8 cellular contexts compared by ENCODE assay signal in genomic region chr1:153945131-153945794, GRCh38. TPM values are rescaled to one million over a fixed set of nuclear protein-coding genes. Genes with fewer than 3 reads are reported as not detected.
DNase-seq lines count a peak whose midpoint lies in the region; ATAC-seq and TF ChIP-seq lines count a peak whose summit lies in the region.

No MANE protein-coding gene starts in this region.

- H3K4me1 ChIP-seq in HUES6 (ENCODE audit: control insufficient read depth, insufficient read depth, low read length) (0 out of 2 replicates have a peak, but pooled peaks cover 9% of the 10 kb centered on the region), right lobe of liver (peaks cover 0 to 34% (median 16%) of the 10 kb centered on the region in 4 donors)

- POLR2A ChIA-PET in activated B cell treated with CpG ODN at 0.5 μM for 24 hours (lab: Charles Lee): interaction anchor here (0.8 to 5.8 kb wide), 40 partner anchors 11 to 1228 kb away, joined by 3 to 234 read pairs (median 8); partner anchors contain the start of genes CHTOP, CREB3L4, CRTC2 and GATAD2B

- ATAC-seq in activated B cell treated with CpG ODN at 0.5 μM for 24 hours (ENCODE audit: low read depth) (peak; percentile 53), right lobe of liver (peak; percentile 5 to 17 (median 8)), HG03280 (IDR thresholded peaks at IDR 0.05; ENCODE audit: unreplicated experiment) (no peak), GM19463 (IDR thresholded peaks at IDR 0.05; ENCODE audit: unreplicated experiment) (no peak)

- intact Hi-C loops in activated B cell treated with CpG ODN at 0.5 μM for 24 hours (cut with micrococcal nuclease) (loop anchor here (1.0 to 5.0 kb wide), 3 partner anchors 22 to 662 kb away; partner anchors contain the start of gene ADAR), right lobe of liver (cut with DNase I) (no loop called here)

- no peaks in the 10 kb centered on the region for H3K9me3 ChIP-seq in HUES6 (ENCODE audit: control insufficient read depth, insufficient read depth, low read depth, low read length)
- H3K9me3 ChIP-seq in right lobe of liver: no peaks in the 10 kb centered on the region

- peak overlapping the region; percentile 79 for H3K4me3 ChIP-seq in GM06990 (replicated peaks; ENCODE audit: low read depth, low read length)
- H3K4me3 ChIP-seq in HUES6 (ENCODE audit: low read depth, low read length): peak overlapping the region; percentile 77
- H3K4me3 ChIP-seq in right lobe of liver: peak overlapping the region; percentile 93 to 99 (median 94)

- H3K27ac ChIP-seq in HUES6 (ENCODE audit: low read depth, low read length) (peak overlapping the region; percentile 34; the same call in 1 of the 2 replicates), right lobe of liver (peak overlapping the region; percentile 97 to 100 (median 100))

- H3K36me3 ChIP-seq in GM06990 (ENCODE audit: control insufficient read depth, insufficient read depth, low read length): peaks cover 34% of the 10 kb centered on the region
- peaks cover 64% of the 10 kb centered on the region for H3K36me3 ChIP-seq in HUES6 (ENCODE audit: control insufficient read depth, insufficient read depth, low read length)
- peaks cover 0 to 15% (median 5%) of the 10 kb centered on the region in 4 donors for H3K36me3 ChIP-seq in right lobe of liver

- H3K27me3 ChIP-seq in GM06990 (replicated peaks; ENCODE audit: control insufficient read depth, insufficient read depth, low read length): no peaks in the 10 kb centered on the region
- H3K27me3 ChIP-seq in HUES6 (ENCODE audit: control insufficient read depth, insufficient read depth, low read length): no peaks in the 10 kb centered on the region
- no peaks in the 10 kb centered on the region for H3K27me3 ChIP-seq in right lobe of liver

- H3K27me3 Mint-ChIP-seq in activated B cell treated with CpG ODN at 0.5 μM for 24 hours: no peaks in the 10 kb centered on the region

- 28% methylated on average over 7 of the region's 12 CpGs for WGBS in right lobe of liver (ENCODE audit: insufficient coverage, low coverage, low lambda C conversion rate, missing lambda C conversion rate)

- peaks cover 79% of the 10 kb centered on the region for H3K36me3 Mint-ChIP-seq in activated B cell treated with CpG ODN at 0.5 μM for 24 hours (ENCODE audit: low read depth)

- H3K4me1 Mint-ChIP-seq in activated B cell treated with CpG ODN at 0.5 μM for 24 hours: peaks cover 64% of the 10 kb centered on the region

- peak overlapping the region; percentile 90 for H3K4me3 Mint-ChIP-seq in activated B cell treated with CpG ODN at 0.5 μM for 24 hours

- CTCF ChIA-PET in activated B cell treated with CpG ODN at 0.5 μM for 24 hours (lab: Charles Lee): interaction anchor here (0.8 to 4.0 kb wide), 17 partner anchors 12 to 148 kb away, joined by 3 to 46 read pairs (median 6); partner anchors contain the start of genes CREB3L4, GATAD2B, JTB and RAB13

- no peak for TF ChIP-seq POLR2A in right lobe of liver (IDR thresholded peaks at IDR 0.05)

- no peak for TF ChIP-seq CTCF in GM06990 (IDR thresholded peaks at IDR 0.05; ENCODE audit: insufficient read depth, low read length, poor library complexity, severe bottlenecking)
- TF ChIP-seq CTCF in activated B cell treated with CpG ODN at 0.5 μM for 24 hours (IDR thresholded peaks at IDR 0.05): no peak
- no peak for TF ChIP-seq CTCF in right lobe of liver (IDR thresholded peaks at IDR 0.05)

- no peaks in the 10 kb centered on the region for H3K9me3 Mint-ChIP-seq in activated B cell treated with CpG ODN at 0.5 μM for 24 hours

- peak overlapping the region; percentile 83 for H3K9ac ChIP-seq in HUES6 (ENCODE audit: low read length)

- H3K27ac Mint-ChIP-seq in activated B cell treated with CpG ODN at 0.5 μM for 24 hours: peak overlapping the region; percentile 96

- peak; percentile 69 for DNase-seq in GM06990 (ENCODE audit: extremely low read depth, insufficient read length)
- DNase-seq in activated B cell treated with CpG ODN at 0.5 μM for 24 hours: peak; percentile 65
- DNase-seq in central memory CD4-positive, alpha-beta T cell: peak; percentile 87
- DNase-seq in right lobe of liver: peak in 2 of 3 donors; percentile 60 to 76
- peak; percentile 62 for DNase-seq in stimulated activated CD8-positive, alpha-beta memory T cell treated with anti-CD3 and anti-CD28 coated beads, Interleukin-12 subunit alpha, Interleukin-12 subunit beta, amount 100 ng/mL, for 1 hour (ENCODE audit: low read depth)

RNA-seq across cellular contexts. Expression of gene DENND4B, which starts 1.3 kb away (rescaled TPM):
- total RNA-seq in activated B cell treated with CpG ODN at 0.5 μM for 24 hours (217 and 257 TPM in 2 replicates), right lobe of liver (10 to 100 TPM; 13.0 to 27.5 (median 20.2) TPM)

RNA-seq across cellular contexts. Expression of gene CRTC2, which starts 13.1 kb away (rescaled TPM):
- 206 and 247 TPM in 2 replicates for total RNA-seq in activated B cell treated with CpG ODN at 0.5 μM for 24 hours
- total RNA-seq in right lobe of liver: 10 to 100 TPM in 4 of 6 experiments, 1 to 10 TPM in 2; 4.8 to 19.5 (median 18.3) TPM

RNA-seq across cellular contexts. Expression of gene SLC39A1, which starts 18.1 kb away (rescaled TPM):
- 51.3 and 56.3 TPM in 2 replicates for total RNA-seq in activated B cell treated with CpG ODN at 0.5 μM for 24 hours
- total RNA-seq in right lobe of liver: 10 to 100 TPM; 33.0 to 63.6 (median 47.7) TPM

RNA-seq across cellular contexts. Expression of gene CREB3L4, which starts 22.4 kb away (rescaled TPM):
- total RNA-seq in activated B cell treated with CpG ODN at 0.5 μM for 24 hours (9.4 and 10.2 TPM in 2 replicates), right lobe of liver (10 to 100 TPM in 1 of 6 experiments, 1 to 10 TPM in 5; 4.9 to 11.1 (median 8.2) TPM)

RNA-seq across cellular contexts. Expression of gene GATAD2B, which starts 22.5 kb away (rescaled TPM):
- total RNA-seq in activated B cell treated with CpG ODN at 0.5 μM for 24 hours: 78.4 and 86.3 TPM in 2 replicates
- total RNA-seq in right lobe of liver: 10 to 100 TPM in 5 of 6 experiments, 1 to 10 TPM in 1; 9.8 to 20.3 (median 16.8) TPM

Comparison
In these comparisons a context has a peak if more than half of its experiments do, and no peak if none do; other contexts are left out.
1. ATAC-seq: peak in activated B cell treated with CpG ODN at 0.5 μM for 24 hours (single experiment) and right lobe of liver (4 of 4); none in HG03280 (single experiment) and GM19463 (single experiment).
2. RNA of gene CRTC2, which starts 13.1 kb away (total RNA-seq): 206 to 247 TPM in activated B cell treated with CpG ODN at 0.5 μM for 24 hours; 4.8 to 19.5 TPM in right lobe of liver; every median in the first group is over 10 times any median in the second.
3. Peak in every context shown above with its lines, with median percentiles within 50 percentile points of each other: DNase-seq and H3K4me3 ChIP-seq.